27 cellular contexts compared by ENCODE assay signal in the genomic region with DNA sequence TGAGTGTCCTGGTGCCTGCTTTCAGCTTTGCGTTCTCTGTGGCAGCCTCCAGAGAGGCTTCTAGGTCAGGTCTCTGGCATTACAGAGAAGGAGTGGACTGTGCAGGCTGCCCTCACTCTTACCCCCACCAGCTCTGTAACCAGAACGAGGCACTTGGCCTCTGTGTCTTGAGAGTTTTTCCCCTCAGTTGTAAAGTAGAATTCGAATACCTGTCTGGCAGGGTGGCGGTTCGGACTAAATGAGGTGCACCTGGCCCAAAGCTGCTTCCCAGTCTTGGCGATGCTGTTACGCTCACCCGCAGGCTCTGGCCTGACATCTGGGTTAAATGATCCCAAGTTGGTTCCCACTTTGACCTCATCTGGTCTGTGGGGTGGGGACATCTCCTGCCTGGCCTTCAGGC. TPM values are rescaled to one million over a fixed set of nuclear protein-coding genes. Genes with fewer than 3 reads are reported as not detected.
A peak's percentile ranks its signal among the peaks of the same experiment; 100 is the strongest.
DNase-seq lines count a peak whose midpoint lies in the region; ATAC-seq and TF ChIP-seq lines count a peak whose summit lies in the region.
"Had no signal": no experiment of that assay in that cellular context is flagged by ENCODE, and none has a peak within 500 bp of the region (broad histone marks: within the 10 kb centered on the region; RNA-seq: fewer than 3 reads in every experiment).

No MANE protein-coding gene starts in this region.

- TF ChIP-seq POLR2A in sigmoid colon (IDR thresholded peaks at IDR 0.05): no peak
- TF ChIP-seq POLR2A in lower leg skin (IDR thresholded peaks at IDR 0.05): no peak

- H3K4me3 ChIP-seq in Panc1 (ENCODE audit: low read depth in 2 of 2, low read length in 2 of 2) (no peak overlapping the region), heart right ventricle (no peak overlapping the region), sigmoid colon (no peak overlapping the region), lower leg skin (ENCODE audit: low read depth, poor library complexity, severe bottlenecking) (no peak overlapping the region)
- H3K4me3 ChIP-seq: esophagus squamous epithelium, lung, neural progenitor cell, psoas muscle, skin epidermis had no signal

- TF ChIP-seq EP300 in sigmoid colon (IDR thresholded peaks at IDR 0.05): no peak

- H3K27me3 ChIP-seq in Panc1 (ENCODE audit: control insufficient read depth, insufficient read depth, low read length) (no peaks in the 10 kb centered on the region), heart right ventricle (no peaks in the 10 kb centered on the region), sigmoid colon (no peaks in the 10 kb centered on the region)
- H3K27me3 ChIP-seq: neural progenitor cell had no signal

- H3K36me3 Mint-ChIP-seq in activated CD8-positive, alpha-beta memory T cell treated with anti-CD3 and anti-CD28 coated beads, Interleukin-2, amount 10 ng/mL, durations not matched to agents 7 days and 5 days: peaks cover 19% of the 10 kb centered on the region

- POLR2A ChIA-PET in Panc1 (lab: Charles Lee): interaction anchor here (0.6 kb wide), 1 partner anchor 42 kb away, joined by 6 read pairs; no protein-coding TSS in a partner anchor

- no peaks in the 10 kb centered on the region for H3K9me3 Mint-ChIP-seq in activated CD8-positive, alpha-beta memory T cell treated with anti-CD3 and anti-CD28 coated beads, Interleukin-2, amount 10 ng/mL, durations not matched to agents 7 days and 5 days (ENCODE audit: low read depth)
- H3K9me3 Mint-ChIP-seq: activated naive CD4-positive, alpha-beta T cell treated with anti-CD3 and anti-CD28 coated beads for 36 hours; dendritic cell treated with granulocyte-macrophage colony-stimulating factor and Interleukin-4, amounts not matched to agents 40 ng/mL and 50 ng/mL, for 4 days; neural progenitor cell; type B pancreatic cell; WTC11 had no signal

- in situ Hi-C loops in Panc1 (cut with HindIII; ENCODE audit: low pct_unique_long_range_greater_than_20kb, low sequenced_read_pairs): no loop called here

- H3K27me3 Mint-ChIP-seq in activated CD8-positive, alpha-beta memory T cell treated with anti-CD3 and anti-CD28 coated beads, Interleukin-2, amount 10 ng/mL, durations not matched to agents 7 days and 5 days: no peaks in the 10 kb centered on the region
- H3K27me3 Mint-ChIP-seq: B cell, type B pancreatic cell had no signal

- H3K27ac ChIP-seq in Panc1 (ENCODE audit: low read length) (no peak overlapping the region), heart right ventricle (peak overlapping the region in 9 of 10 donors; percentile 63 to 95 (median 90)), sigmoid colon (no peak overlapping the region)
- H3K27ac ChIP-seq: esophagus squamous epithelium, neural progenitor cell, psoas muscle had no signal

- intact Hi-C loops in Panc1 (cut with micrococcal nuclease; ENCODE audit: unreplicated experiment) (no loop called here), heart right ventricle (cut with DNase I) (loop anchor here in 7 of 10 donors (5.0 to 10.0 kb wide), 3 partner anchors 41 to 101 kb away; partner anchors contain the start of gene FAM78A (in 3 of the 7)), sigmoid colon (cut with DNase I) (no loop called here), lower leg skin (cut with DNase I; ENCODE audit: low total_unique reads) (no loop called here)

- no TSS peak for BruUV-seq in Panc1 (replicated peaks; lab: Mats Ljungman, UMichigan)

- ATAC-seq in activated CD8-positive, alpha-beta memory T cell treated with anti-CD3 and anti-CD28 coated beads, Interleukin-2, amount 10 ng/mL, durations not matched to agents 7 days and 5 days: no peak
- ATAC-seq in Panc1 (0 out of 2 replicates have a peak, but pooled peaks have one; percentile 16), heart right ventricle (peak in 2 of 8 donors; percentile 12 to 23), GM19467 (IDR thresholded peaks at IDR 0.05; ENCODE audit: unreplicated experiment) (no peak), HG03354 (IDR thresholded peaks at IDR 0.05; ENCODE audit: poor library complexity, severe bottlenecking, unreplicated experiment) (no peak)
- ATAC-seq: psoas muscle, WTC11 had no signal

- CTCF ChIA-PET in activated CD8-positive, alpha-beta memory T cell treated with anti-CD3 and anti-CD28 coated beads, Interleukin-2, amount 10 ng/mL, durations not matched to agents 7 days and 5 days (lab: Charles Lee): interaction anchor here (0.9 kb wide), 1 partner anchor 40 kb away, joined by 3 read pairs; the partner anchor contains the start of gene FAM78A
- CTCF ChIA-PET in Panc1 (lab: Charles Lee): no interaction called here

- H3K9me3 ChIP-seq in Panc1 (ENCODE audit: control insufficient read depth, insufficient read depth, low read depth, low read length) (no peaks in the 10 kb centered on the region), heart right ventricle (no peaks in the 10 kb centered on the region), sigmoid colon (no peaks in the 10 kb centered on the region)
- H3K9me3 ChIP-seq: esophagus squamous epithelium, psoas muscle had no signal

- H3K4me1 ChIP-seq in Panc1 (ENCODE audit: control insufficient read depth, insufficient read depth, low read length): no peaks in the 10 kb centered on the region; the same call in 1 of the 2 replicates
- peaks cover 10 to 62% (median 43%) of the 10 kb centered on the region in 9 donors for H3K4me1 ChIP-seq in heart right ventricle
- peaks cover 0 to 21% (median 14%) of the 10 kb centered on the region in 4 donors for H3K4me1 ChIP-seq in sigmoid colon

- TF ChIP-seq CTCF in Panc1 (IDR thresholded peaks at IDR 0.05) (no peak), heart right ventricle (IDR thresholded peaks at IDR 0.05) (no peak), sigmoid colon (IDR thresholded peaks at IDR 0.05) (no peak), lower leg skin (IDR thresholded peaks at IDR 0.05) (no peak)

- 78 to 82% methylated on average over 8 of the region's 8 CpGs for WGBS in heart right ventricle, 2 donors
- WGBS in sigmoid colon, 2 donors: 90 to 94% methylated on average over 8 of the region's 8 CpGs
- 83 to 96% methylated on average over 8 of the region's 8 CpGs for WGBS in lower leg skin, 2 donors

- H3K27ac Mint-ChIP-seq in activated CD8-positive, alpha-beta memory T cell treated with anti-CD3 and anti-CD28 coated beads, Interleukin-2, amount 10 ng/mL, durations not matched to agents 7 days and 5 days: peak overlapping the region; percentile 56
- H3K27ac Mint-ChIP-seq: activated naive CD4-positive, alpha-beta T cell treated with anti-CD3 and anti-CD28 coated beads for 36 hours; neural progenitor cell; type B pancreatic cell had no signal

- no peak overlapping the region for H3K4me3 Mint-ChIP-seq in activated CD8-positive, alpha-beta memory T cell treated with anti-CD3 and anti-CD28 coated beads, Interleukin-2, amount 10 ng/mL, durations not matched to agents 7 days and 5 days
- H3K4me3 Mint-ChIP-seq: activated naive CD4-positive, alpha-beta T cell treated with anti-CD3 and anti-CD28 coated beads for 36 hours; B cell; dendritic cell treated with granulocyte-macrophage colony-stimulating factor and Interleukin-4, amounts not matched to agents 40 ng/mL and 50 ng/mL, for 4 days; neural progenitor cell; type B pancreatic cell; WTC11 had no signal

- H3K4me1 Mint-ChIP-seq in activated CD8-positive, alpha-beta memory T cell treated with anti-CD3 and anti-CD28 coated beads, Interleukin-2, amount 10 ng/mL, durations not matched to agents 7 days and 5 days: peaks cover 45% of the 10 kb centered on the region

- H3K36me3 ChIP-seq in Panc1 (ENCODE audit: control insufficient read depth, insufficient read depth, low read length) (no peaks in the 10 kb centered on the region), heart right ventricle (peaks cover 0 to 46% (median 20%) of the 10 kb centered on the region in 9 donors), sigmoid colon (peaks cover 12 to 43% (median 29%) of the 10 kb centered on the region in 4 donors)
- H3K36me3 ChIP-seq: neural progenitor cell had no signal

- DNase-seq in activated CD8-positive, alpha-beta memory T cell treated with anti-CD3 and anti-CD28 coated beads, Interleukin-2, amount 10 ng/mL, durations not matched to agents 7 days and 5 days: no peak
- DNase-seq in activated CD8-positive, alpha-beta memory T cell treated with anti-CD3 and anti-CD28 coated beads, Interleukin-2, amount 50 U/mL, for 48 hours: no peak
- no peak for DNase-seq in Panc1 (ENCODE audit: low read depth, low spot score)
- DNase-seq in heart right ventricle: no peak
- DNase-seq in sigmoid colon: peak; percentile 37
- no peak for DNase-seq in lower leg skin (ENCODE audit: low spot score in 2 of 2)
- DNase-seq: activated naive CD4-positive, alpha-beta T cell treated with anti-CD3 and anti-CD28 coated beads for 36 hours; activated T-cell treated with anti-CD3 and anti-CD28 coated beads, Interleukin-2, amount 50 U/mL, for 48 hours; Calu3; caudate nucleus; esophagus squamous epithelium; hypothalamus; KG1; NCI-H1436 treated with DMSO at 0.1 percent for 48 hours; NCI-H526 treated with DMSO at 0.1 percent for 48 hours; psoas muscle; stimulated activated CD4-positive, alpha-beta T cell treated with anti-CD3 and anti-CD28 coated beads, Interleukin-1b, Interleukin-23, amount 100 ng/mL, for 48 hours; T-helper 9 cell had no signal

RNA-seq across cellular contexts. Expression of gene FAM78A, which starts 40.1 kb away (rescaled TPM):
- total RNA-seq in activated CD8-positive, alpha-beta memory T cell treated with anti-CD3 and anti-CD28 coated beads, Interleukin-2, amount 10 ng/mL, durations not matched to agents 7 days and 5 days: 10 to 100 TPM; 76.8 to 80.0 TPM
- total RNA-seq in Panc1 (2021; ENCODE audit: unreplicated experiment): 0.59 TPM
- 0.98 TPM for polyA plus RNA-seq in Panc1 (2012; ENCODE audit: insufficient read length)
- 10 to 100 TPM; 21.0 to 53.1 (median 32.3) TPM for total RNA-seq in heart right ventricle
- 10 to 100 TPM in 1 of 2 donors, 1 to 10 TPM in 1; 7.0 to 27.3 TPM for polyA plus RNA-seq in heart right ventricle
- total RNA-seq in sigmoid colon: 1 to 10 TPM; 1.2 to 3.0 (median 2.2) TPM
- 10 to 100 TPM in 1 of 3 donors, 1 to 10 TPM in 1, under 1 TPM in 1; 0.60 to 11.9 (median 1.4) TPM for polyA plus RNA-seq in sigmoid colon
- total RNA-seq in lower leg skin: 1 to 10 TPM in 2 of 4 donors, under 1 TPM in 2; 0.55 to 1.7 (median 1.2) TPM
- total RNA-seq: Calu3 had no signal

RNA-seq across cellular contexts. Expression of gene PLPP7, which starts 53.4 kb away (rescaled TPM):
- total RNA-seq in activated CD8-positive, alpha-beta memory T cell treated with anti-CD3 and anti-CD28 coated beads, Interleukin-2, amount 10 ng/mL, durations not matched to agents 7 days and 5 days: not detected
- 3.3 TPM for total RNA-seq in Panc1 (2021; ENCODE audit: unreplicated experiment)
- polyA plus RNA-seq in Panc1 (2012; ENCODE audit: insufficient read length): 4.7 TPM
- 100 to 1,000 TPM in 5 of 10 donors, 10 to 100 TPM in 5; 76.1 to 140 (median 102) TPM for total RNA-seq in heart right ventricle
- polyA plus RNA-seq in heart right ventricle: 100 to 1,000 TPM in 1 of 2 donors, 10 to 100 TPM in 1; 42.6 to 129 TPM
- total RNA-seq in sigmoid colon: 10 to 100 TPM; 14.3 to 31.9 (median 16.8) TPM
- 1 to 10 TPM in 2 of 3 donors, under 1 TPM in 1; 0.46 to 1.8 (median 1.5) TPM for polyA plus RNA-seq in sigmoid colon
- 1 to 10 TPM in 2 of 4 donors, under 1 TPM in 1, not detected in 1; 0.27 to 2.6 (median 1.1) TPM for total RNA-seq in lower leg skin
- total RNA-seq: Calu3 had no signal

Comparison
In these comparisons a context has a peak if more than half of its experiments do, and no peak if none do; other contexts are left out.
1. H3K27ac ChIP-seq: peak in heart right ventricle (9 of 10); none in Panc1 (single experiment) and sigmoid colon (0 of 4).
2. RNA of gene FAM78A, which starts 40.1 kb away (total RNA-seq): 76.8 to 80.0 TPM in activated CD8-positive, alpha-beta memory T cell treated with anti-CD3 and anti-CD28 coated beads, Interleukin-2, amount 10 ng/mL, durations not matched to agents 7 days and 5 days and 21.0 to 53.1 TPM in heart right ventricle; 1.2 to 3.0 TPM in sigmoid colon, 0.55 to 1.7 TPM in lower leg skin and 0.59 TPM in Panc1 (single experiment); every median in the first group is over 4 times any median in the second.
3. intact Hi-C loops: an anchor here in heart right ventricle (5.0 to 10.0 kb wide); none called in Panc1, sigmoid colon and lower leg skin.